ENCODE assay signal across 15 cellular contexts in the genomic region with DNA sequence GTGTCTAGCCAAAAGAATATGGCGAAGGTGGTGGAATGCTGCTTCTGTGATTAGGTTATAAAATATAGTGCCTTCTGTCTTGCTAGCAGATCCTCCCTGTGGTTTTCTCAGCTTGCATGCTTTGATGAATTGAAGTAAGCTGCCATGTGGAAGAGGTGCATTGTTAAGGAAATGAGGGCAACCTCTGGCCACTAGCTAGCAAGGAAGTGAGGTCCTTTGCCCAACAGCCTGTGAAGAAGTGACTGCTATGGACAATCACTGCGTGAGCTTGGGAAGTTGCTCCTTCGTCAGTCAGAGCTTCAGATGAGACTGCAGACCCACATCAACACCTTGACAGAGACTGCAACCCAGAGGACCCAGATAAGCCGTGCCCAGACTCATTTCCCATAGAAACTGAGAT.
DNase-seq lines count a peak whose midpoint lies in the region; ATAC-seq and TF ChIP-seq lines count a peak whose summit lies in the region.
"Had no signal": no experiment of that assay in that cellular context is flagged by ENCODE, and none has a peak within 500 bp of the region (broad histone marks: within the 10 kb centered on the region; RNA-seq: fewer than 3 reads in every experiment).

No MANE protein-coding gene starts in this region.

- BruUV-seq in IMR-90 (replicated peaks; lab: Mats Ljungman, UMichigan) (no TSS peak), PC-9 (replicated peaks; lab: Mats Ljungman, UMichigan) (no TSS peak)

- H3K9ac ChIP-seq in IMR-90 (ENCODE audit: low read depth, low read length) (no peak overlapping the region), iPS-20b (ENCODE audit: low read depth, low read length) (no peak overlapping the region)

- H4K20me1 ChIP-seq in IMR-90 (ENCODE audit: insufficient read depth, low read length) (no peaks in the 10 kb centered on the region), PC-9 (ENCODE audit: insufficient read depth) (no peaks in the 10 kb centered on the region)

- no peak overlapping the region for H3K4me3 Mint-ChIP-seq in HFFc6

- H3K27me3 ChIP-seq in IMR-90 (ENCODE audit: control insufficient read depth, insufficient read depth, low read length) (no peaks in the 10 kb centered on the region), PC-9 (ENCODE audit: insufficient read depth, low read depth) (no peaks in the 10 kb centered on the region), iPS-20b (ENCODE audit: insufficient read depth, low read length) (no peaks in the 10 kb centered on the region)
- H3K27me3 ChIP-seq: BE2C had no signal

- POLR2A ChIA-PET in IMR-90 (lab: Charles Lee; ENCODE audit: unreplicated experiment) (no interaction called here), PC-9 (lab: Charles Lee; ENCODE audit: unreplicated experiment) (no interaction called here)

- H3K4me1 Mint-ChIP-seq in HFFc6 (ENCODE audit: low read depth) = peaks cover 12% of the 10 kb centered on the region

- no peaks in the 10 kb centered on the region; the same call in 1 of the 2 replicates for H3K9me3 Mint-ChIP-seq in HFFc6

- in situ Hi-C loops in IMR-90 (cut with MboI; ENCODE audit: low sequenced_read_pairs) = no loop called here

- H2AK5ac ChIP-seq in IMR-90 (ENCODE audit: low read depth, low read length) = 0 out of 2 replicates have a peak overlapping the region, but pooled peaks have one; percentile 13

- no peak overlapping the region for H4K91ac ChIP-seq in IMR-90 (ENCODE audit: insufficient read depth, low read depth, low read length)

- no peak overlapping the region for H3K23ac ChIP-seq in IMR-90 (ENCODE audit: low read depth, low read length)

- no peak overlapping the region for H4K5ac ChIP-seq in IMR-90 (ENCODE audit: low read depth, low read length)

- H3K4me2 ChIP-seq in IMR-90 (ENCODE audit: low read depth, low read length) = no peak overlapping the region
- H3K4me2 ChIP-seq in PC-9 = no peak overlapping the region

- no peak for TF ChIP-seq POLR2A in IMR-90 (IDR thresholded peaks at IDR 0.05; ENCODE audit: low read depth, low read length)

- H3K4me1 ChIP-seq in IMR-90 (ENCODE audit: control insufficient read depth, insufficient read depth, low read length) (peaks cover 4% of the 10 kb centered on the region), PC-9 (replicated peaks; ENCODE audit: insufficient read depth) (peaks cover 6% of the 10 kb centered on the region; the same call in 1 of the 2 replicates), iPS-20b (ENCODE audit: insufficient read depth, low read length) (peaks cover 10% of the 10 kb centered on the region; the same call in 1 of the 2 replicates)
- H3K4me1 ChIP-seq: BE2C had no signal

- H3K36me3 Mint-ChIP-seq in HFFc6 (ENCODE audit: low read depth) = no peaks in the 10 kb centered on the region

- TF ChIP-seq RAD21 in IMR-90 (IDR thresholded peaks at IDR 0.05; ENCODE audit: low read length) = no peak

- no peak overlapping the region for H3K18ac ChIP-seq in IMR-90 (ENCODE audit: low read depth, low read length)

- no peaks in the 10 kb centered on the region for H3K79me1 ChIP-seq in IMR-90 (ENCODE audit: low read depth in 1 of 2, low read length in 2 of 2)

- no peaks in the 10 kb centered on the region for H3K36me3 ChIP-seq in IMR-90 (ENCODE audit: control insufficient read depth, insufficient read depth, low read length)
- H3K36me3 ChIP-seq in PC-9 (ENCODE audit: low read depth) = no peaks in the 10 kb centered on the region
- H3K36me3 ChIP-seq in iPS-20b (ENCODE audit: insufficient read depth, low read depth, low read length) = no peaks in the 10 kb centered on the region
- H3K36me3 ChIP-seq: BE2C had no signal

- H2BK5ac ChIP-seq in IMR-90 (ENCODE audit: low read depth, low read length, poor library complexity, severe bottlenecking) = no peak overlapping the region

- no peak overlapping the region for H3K56ac ChIP-seq in IMR-90 (ENCODE audit: extremely low read depth, insufficient read depth, low read length)

- no peaks in the 10 kb centered on the region for H3F3A ChIP-seq in PC-9 (ENCODE audit: insufficient read depth, low read depth)

- WGBS in IMR-90 (ENCODE audit: extremely low coverage in 2 of 2, insufficient read length in 1 of 2), 2 experiments = no CpG with 5 or more reads among the region's 4 CpGs

- H3K27ac ChIP-seq in IMR-90 (ENCODE audit: insufficient read depth, low read length) = no peak overlapping the region
- no peak overlapping the region for H3K27ac ChIP-seq in PC-9
- no peak overlapping the region for H3K27ac ChIP-seq in iPS-20b (ENCODE audit: low read length)

- no peak overlapping the region for H3K27ac Mint-ChIP-seq in HFFc6

- intact Hi-C loops in IMR-90 (cut with micrococcal nuclease) = no loop called here
- intact Hi-C loops in PC-9 (cut with micrococcal nuclease; ENCODE audit: unreplicated experiment) = no loop called here

- H4K8ac ChIP-seq in IMR-90 (ENCODE audit: low read depth in 2 of 2, low read length in 2 of 2) = no peak overlapping the region

- H3K4me3 ChIP-seq in IMR-90 (ENCODE audit: insufficient read depth, low read depth, low read length) (no peak overlapping the region), PC-9 (no peak overlapping the region), iPS-20b (ENCODE audit: low read length) (0 out of 2 replicates have a peak overlapping the region, but pooled peaks have one; percentile 23)

- H2BK120ac ChIP-seq in IMR-90 (ENCODE audit: low read depth, low read length) = no peak overlapping the region

- CTCF ChIA-PET in IMR-90 (lab: Yijun Ruan, JAX) = no interaction called here
- CTCF ChIA-PET in PC-9 (lab: Charles Lee) = no interaction called here

- H3K14ac ChIP-seq in IMR-90 (replicated peaks; ENCODE audit: low read depth, low read length) = no peak overlapping the region

- H3K9me1 ChIP-seq in IMR-90 (ENCODE audit: insufficient read depth, low read length) = 0 out of 2 replicates have a peak, but pooled peaks cover 2% of the 10 kb centered on the region

- ATAC-seq in IMR-90 (ENCODE audit: low read depth) (no peak), GM21619 (IDR thresholded peaks at IDR 0.05; ENCODE audit: unreplicated experiment) (no peak)

- peaks cover 1% of the 10 kb centered on the region; the same call in 1 of the 2 replicates for H3K27me3 Mint-ChIP-seq in HFFc6 (ENCODE audit: insufficient read depth)

- no peak overlapping the region for H3K4ac ChIP-seq in IMR-90 (ENCODE audit: low read depth, low read length)

- no peak overlapping the region for H2BK15ac ChIP-seq in IMR-90 (ENCODE audit: low read depth, low read length)

- no peak for DNase-seq in IMR-90
- DNase-seq in PC-9 = no peak
- peak; percentile 28 for DNase-seq in retina
- DNase-seq in HFFc6 = no peak
- DNase-seq in COR-L47 (lab: John Stamatoyannopoulos, UW) = no peak
- DNase-seq: BE2C, DMS 273 treated with DMSO at 0.1 percent for 48 hours, EL, NCI-H1092, NCI-H1694, NCI-H446 treated with DMSO at 0.1 percent for 48 hours, NCI-H82, SIG-M5 had no signal

- no peak overlapping the region for H2AK9ac ChIP-seq in IMR-90 (replicated peaks; ENCODE audit: low read depth, low read length, poor library complexity)

- no peaks in the 10 kb centered on the region for H3K9me2 ChIP-seq in PC-9 (ENCODE audit: insufficient read depth)

- dilution Hi-C loops in IMR-90 (cut with HindIII; ENCODE audit: low sequenced_read_pairs, unreplicated experiment) = no loop called here

- no peak overlapping the region for H2BK20ac ChIP-seq in IMR-90 (ENCODE audit: low read depth, low read length)

- TF ChIP-seq CTCF in IMR-90 (conservative IDR thresholded peaks at IDR 0.05; ENCODE audit: low read depth, low read length) (no peak), PC-9 (conservative IDR thresholded peaks at IDR 0.05) (no peak), HFFc6 (IDR thresholded peaks at IDR 0.05) (no peak)

- H3K79me2 ChIP-seq in PC-9 (ENCODE audit: low read depth) = no peaks in the 10 kb centered on the region

- peak overlapping the region; percentile 76 for H2AFZ ChIP-seq in IMR-90 (replicated peaks; ENCODE audit: low read length, poor library complexity)
- peak overlapping the region; percentile 46; the same call in 1 of the 2 replicates for H2AFZ ChIP-seq in PC-9

- H3K9me3 ChIP-seq in IMR-90 (ENCODE audit: control insufficient read depth, insufficient read depth, low read length) (no peaks in the 10 kb centered on the region), PC-9 (ENCODE audit: insufficient read depth, low read depth) (no peaks in the 10 kb centered on the region; the same call in 1 of the 2 replicates), iPS-20b (ENCODE audit: insufficient read depth, low read depth, low read length) (no peaks in the 10 kb centered on the region)
- H3K9me3 ChIP-seq: BE2C had no signal

TF ChIP-seq in IMR-90, 13 proteins besides CTCF, POLR2A, EP300 and RAD21:
- TF ChIP-seq RCOR1 (IDR thresholded peaks at IDR 0.05; ENCODE audit: insufficient replicate concordance, low read length) (no peak), RFX5 (IDR thresholded peaks at IDR 0.05; ENCODE audit: low read depth, low read length) (no peak), MAFK (IDR thresholded peaks at IDR 0.05; ENCODE audit: low read depth, low read length) (no peak), FOS (IDR thresholded peaks at IDR 0.05; ENCODE audit: low read depth, low read length) (no peak), CEBPB (IDR thresholded peaks at IDR 0.05; ENCODE audit: low read depth, low read length) (no peak), SMC3 (IDR thresholded peaks at IDR 0.05; ENCODE audit: low read depth, low read length) (no peak)
TF ChIP-seq in IMR-90: peak in this region for 0.
